In genomic region chr3:148940983-148941382, GRCh38 we compare ENCODE assay signal across 26 cellular contexts. TPM values are rescaled to one million over a fixed set of nuclear protein-coding genes. Genes with fewer than 3 reads are reported as not detected.
DNase-seq lines count a peak whose midpoint lies in the region; ATAC-seq, FAIRE-seq and TF ChIP-seq lines count a peak whose summit lies in the region.
"Had no signal": no experiment of that assay in that cellular context is flagged by ENCODE, and none has a peak within 500 bp of the region (broad histone marks: within the 10 kb centered on the region; RNA-seq: fewer than 3 reads in every experiment).

No MANE protein-coding gene starts in this region.

- H4K20me1 ChIP-seq in K562 (replicated peaks; ENCODE audit: control insufficient read depth, insufficient read depth, low read length) (no peaks in the 10 kb centered on the region), neural progenitor cell (ENCODE audit: low read depth) (no peaks in the 10 kb centered on the region)
- H4K20me1 ChIP-seq: BLaER1 treated with 17β-estradiol and CSF1 and Interleukin-3, amounts not matched to agents 10 nM and 100 nM had no signal

- H3K27me3 Mint-ChIP-seq in neural progenitor cell (ENCODE audit: insufficient read depth, low read depth), result peaks cover 2% of the 10 kb centered on the region

- no peaks in the 10 kb centered on the region for H3K27me3 ChIP-seq in K562 (ENCODE audit: control insufficient read depth in 2 of 2, insufficient read depth in 2 of 2, low read length in 2 of 2)
- no peaks in the 10 kb centered on the region for H3K27me3 ChIP-seq in neural progenitor cell
- no peaks in the 10 kb centered on the region for H3K27me3 ChIP-seq in WERI-Rb-1 (ENCODE audit: insufficient read depth, low read depth, severe bottlenecking)
- H3K27me3 ChIP-seq: BLaER1 treated with 17β-estradiol and CSF1 and Interleukin-3, amounts not matched to agents 10 nM and 100 nM; Peyer's patch had no signal

- 70% methylated on average over 3 of the region's 3 CpGs for WGBS in A549 (ENCODE audit: missing lambda C conversion rate)
- WGBS in K562 (ENCODE audit: insufficient coverage, low coverage, missing lambda C conversion rate), result 0% methylated on average over 3 of the region's 3 CpGs

- CTCF ChIA-PET in A549 (lab: Yijun Ruan, JAX), result interaction anchor here (6.7 to 7.6 kb wide), 2 partner anchors 79 to 561 kb away, joined by 43 to 105 read pairs; no protein-coding TSS in a partner anchor
- CTCF ChIA-PET in HEK293 (lab: Yijun Ruan, JAX), result interaction anchor here (2.9 to 8.0 kb wide), 2 partner anchors 80 to 214 kb away, joined by 9 to 115 read pairs; no protein-coding TSS in a partner anchor
- CTCF ChIA-PET in K562 (lab: Yijun Ruan, JAX; ENCODE audit: low intra/inter-chr PET ratio), result no interaction called here

- H3K36me3 ChIP-seq in HEK293 (ENCODE audit: control insufficient read depth in 2 of 2, insufficient read depth in 1 of 2, low read length in 2 of 2) (no peaks in the 10 kb centered on the region), K562 (ENCODE audit: control insufficient read depth, insufficient read depth, low read length) (no peaks in the 10 kb centered on the region), neural progenitor cell (no peaks in the 10 kb centered on the region), WERI-Rb-1 (no peaks in the 10 kb centered on the region)
- H3K36me3 ChIP-seq: BLaER1 treated with 17β-estradiol and CSF1 and Interleukin-3, amounts not matched to agents 10 nM and 100 nM; Peyer's patch had no signal

- TF ChIP-seq EP300 in A549 (IDR thresholded peaks at IDR 0.05), result no peak
- TF ChIP-seq EP300 in K562 (IDR thresholded peaks at IDR 0.05; ENCODE audit: low read length), result no peak

- no peaks in the 10 kb centered on the region for H3K79me2 ChIP-seq in K562 (ENCODE audit: control insufficient read depth, insufficient read depth, low read length)
- no peaks in the 10 kb centered on the region for H3K79me2 ChIP-seq in neural progenitor cell (ENCODE audit: low read depth)

- H3K9me3 Mint-ChIP-seq in neural progenitor cell, result peaks cover 2% of the 10 kb centered on the region
- H3K9me3 Mint-ChIP-seq: CD4-positive, alpha-beta T cell; IgD-negative memory B cell had no signal

- TF ChIP-seq RAD21 in A549 (conservative IDR thresholded peaks at IDR 0.05 in 1 of 2, IDR thresholded peaks at IDR 0.05 in 1 of 2) (no peak), K562 (CRISPR knock-in tag; conservative IDR thresholded peaks at IDR 0.05 in 1 of 2, IDR thresholded peaks at IDR 0.05 in 1 of 2) (no peak)

- no peaks in the 10 kb centered on the region for H3K9me1 ChIP-seq in K562 (ENCODE audit: control insufficient read depth, insufficient read depth, low read length)

- no peak overlapping the region for H2AFZ ChIP-seq in K562 (ENCODE audit: low read depth, low read length)
- no peak overlapping the region for H2AFZ ChIP-seq in neural progenitor cell (replicated peaks)

- H3K27ac Mint-ChIP-seq in neural progenitor cell, result peak overlapping the region; percentile 52
- H3K27ac Mint-ChIP-seq: CD4-positive, alpha-beta T cell; IgD-negative memory B cell had no signal

- H3K4me1 ChIP-seq in A549, result peaks cover 8% of the 10 kb centered on the region; the same call in 2 of the 3 replicates
- H3K4me1 ChIP-seq in HEK293 (ENCODE audit: control insufficient read depth, insufficient read depth, low read length), result no peaks in the 10 kb centered on the region
- no peaks in the 10 kb centered on the region for H3K4me1 ChIP-seq in K562 (replicated peaks in 1 of 2; ENCODE audit: control insufficient read depth in 2 of 2, insufficient read depth in 2 of 2, low read length in 2 of 2)
- peaks cover 5% of the 10 kb centered on the region for H3K4me1 ChIP-seq in neural progenitor cell
- H3K4me1 ChIP-seq: BLaER1 treated with 17β-estradiol and CSF1 and Interleukin-3, amounts not matched to agents 10 nM and 100 nM; Peyer's patch had no signal

- no peak for TF ChIP-seq POLR2A in A549 (IDR thresholded peaks at IDR 0.05; ENCODE audit: low read length)
- TF ChIP-seq POLR2A in K562 (conservative IDR thresholded peaks at IDR 0.05), result no peak

- H3K4me2 ChIP-seq in A549, result no peak overlapping the region
- no peak overlapping the region for H3K4me2 ChIP-seq in K562 (ENCODE audit: insufficient read depth, low read length)
- H3K4me2 ChIP-seq in neural progenitor cell, result no peak overlapping the region
- H3K4me2 ChIP-seq: BLaER1 treated with 17β-estradiol and CSF1 and Interleukin-3, amounts not matched to agents 10 nM and 100 nM had no signal

- H3F3A ChIP-seq in neural progenitor cell (ENCODE audit: low read depth), result no peaks in the 10 kb centered on the region

- in situ Hi-C loops in K562 (cut with MboI), result loop anchor here (25.0 kb wide), 1 partner anchor 1554 kb away; no protein-coding TSS in a partner anchor

- H3K4me3 Mint-ChIP-seq in neural progenitor cell, result no peak overlapping the region
- H3K4me3 Mint-ChIP-seq: CD4-positive, alpha-beta T cell; IgD-negative memory B cell had no signal

- ATAC-seq in A549 (no peak), K562 (no peak)

- no peak overlapping the region for H3K4me3 ChIP-seq in A549
- H3K4me3 ChIP-seq in HEK293 (ENCODE audit: low read depth, low read length), result no peak overlapping the region
- no peak overlapping the region for H3K4me3 ChIP-seq in K562
- H3K4me3 ChIP-seq in neural progenitor cell, result no peak overlapping the region
- no peak overlapping the region for H3K4me3 ChIP-seq in WERI-Rb-1 (ENCODE audit: low read depth, low read length)
- H3K4me3 ChIP-seq: BLaER1 treated with 17β-estradiol and CSF1 and Interleukin-3, amounts not matched to agents 10 nM and 100 nM; Peyer's patch had no signal

- DNase-seq in A549 (ENCODE audit: low read depth in 1 of 2, low spot score in 1 of 2), result no peak
- DNase-seq in K562 (ENCODE audit: extremely low read depth in 1 of 4, low spot score in 3 of 4), result no peak
- no peak for DNase-seq in neural progenitor cell (ENCODE audit: low spot score)
- DNase-seq in WERI-Rb-1, result no peak
- no peak for DNase-seq in NK-92 treated with Interleukin-12 subunit alpha and Interleukin-12 subunit beta, amount 100 ng/mL, for 24 hours (lab: John Stamatoyannopoulos, UW)
- no peak for DNase-seq in stimulated activated CD4-positive, alpha-beta T cell treated with anti-CD3 and anti-CD28 coated beads, Interleukin-4, amount 100 ng/mL, for 4 hours
- no peak for DNase-seq in SK-N-DZ (ENCODE audit: low spot score)
- DNase-seq: 8988T; CD4-positive, alpha-beta T cell; COR-L47; DMS53; GOT3; HCEC 1CT; Karpas-422; NCI-H1092; NCI-H1417 treated with DMSO at 0.1 percent for 48 hours; NCI-H1694 treated with DMSO at 0.1 percent for 48 hours; NCI-H2081; NCI-H2227 treated with DMSO at 0.1 percent for 48 hours; NCI-H510A; NCI-H69; Peyer's patch; SHP77 treated with DMSO at 0.1 percent for 48 hours had no signal

- intact Hi-C loops in K562 (cut with micrococcal nuclease), result loop anchor here (10.0 kb wide), 2 partner anchors 626 to 1556 kb away; no protein-coding TSS in a partner anchor

- BruUV-seq in K562 (replicated peaks; lab: Mats Ljungman, UMichigan), result no TSS peak

- H3K27ac ChIP-seq in A549, result no peak overlapping the region
- no peak overlapping the region for H3K27ac ChIP-seq in HEK293 (ENCODE audit: extremely low read depth, low read depth, low read length)
- H3K27ac ChIP-seq in K562 (ENCODE audit: extremely low read depth, low read depth, low read length), result no peak overlapping the region
- no peak overlapping the region for H3K27ac ChIP-seq in neural progenitor cell
- H3K27ac ChIP-seq in WERI-Rb-1, result no peak overlapping the region
- H3K27ac ChIP-seq: BLaER1 treated with 17β-estradiol and CSF1 and Interleukin-3, amounts not matched to agents 10 nM and 100 nM; Peyer's patch had no signal

- H3K4me1 Mint-ChIP-seq in neural progenitor cell, result peaks cover 46% of the 10 kb centered on the region
- H3K4me1 Mint-ChIP-seq: IgD-negative memory B cell had no signal

- POLR2A ChIA-PET in A549 (lab: Yijun Ruan, JAX) (no interaction called here), HEK293 (lab: Yijun Ruan, JAX) (no interaction called here), K562 (lab: Yijun Ruan, JAX) (no interaction called here)

- H3K9me3 ChIP-seq in A549 (no peaks in the 10 kb centered on the region), HEK293 (ENCODE audit: control insufficient read depth, insufficient read depth, low read depth, low read length) (no peaks in the 10 kb centered on the region), K562 (replicated peaks; ENCODE audit: control insufficient read depth, insufficient read depth, low read depth, low read length) (no peaks in the 10 kb centered on the region), neural progenitor cell (ENCODE audit: low read depth) (no peaks in the 10 kb centered on the region), WERI-Rb-1 (ENCODE audit: severe bottlenecking) (no peaks in the 10 kb centered on the region)
- H3K9me3 ChIP-seq: BLaER1 treated with 17β-estradiol and CSF1 and Interleukin-3, amounts not matched to agents 10 nM and 100 nM; Peyer's patch had no signal

- FAIRE-seq in A549 (lab: Jason Lieb, UNC), result no peak
- no peak for FAIRE-seq in K562 (lab: Jason Lieb, UNC)

- TF ChIP-seq CTCF in A549 (IDR thresholded peaks at IDR 0.05), result no peak
- no peak for TF ChIP-seq CTCF in HEK293 (tag by site-specific recombination; IDR thresholded peaks at IDR 0.05)
- no peak for TF ChIP-seq CTCF in K562 (IDR thresholded peaks at IDR 0.05 in 2 of 3, conservative IDR thresholded peaks at IDR 0.05 in 1 of 3; ENCODE audit: insufficient read depth in 2 of 3, low read depth in 1 of 3, low read length in 3 of 3)
- TF ChIP-seq CTCF in neural progenitor cell (IDR thresholded peaks at IDR 0.05), result no peak
- no peak for TF ChIP-seq CTCF in WERI-Rb-1 (IDR thresholded peaks at IDR 0.05; ENCODE audit: low read depth, low read length)

- H3K36me3 Mint-ChIP-seq in neural progenitor cell, result no peaks in the 10 kb centered on the region

- H3K9ac ChIP-seq in K562 (ENCODE audit: insufficient read depth in 1 of 2, low read depth in 2 of 2, low read length in 2 of 2) (no peak overlapping the region; a peak in 1 of 4 replicates), neural progenitor cell (no peak overlapping the region)
- H3K9ac ChIP-seq: BLaER1 treated with 17β-estradiol and CSF1 and Interleukin-3, amounts not matched to agents 10 nM and 100 nM had no signal

RNA-seq across cellular contexts. Expression of gene GYG1, which starts 50.4 kb away (rescaled TPM):
- polyA plus RNA-seq in A549 (2011; rRNA removed), result 39.6 and 42.4 TPM in 2 replicates
- 15.6 and 20.2 TPM in 2 replicates for polyA plus RNA-seq in A549 (2012; cell fraction: cytosol; rRNA removed)
- polyA plus RNA-seq in A549 (2012; cell fraction: nucleus; rRNA removed), result 14.1 and 20.9 TPM in 2 replicates
- polyA plus RNA-seq in A549 (2017; fragmentation: RNase III; extraction: RNeasy Plus Mini Kit Qiagen cat#74134 plus additional on column Dnase treatment), result 58.2 to 60.5 TPM (median 59.8 TPM) in 3 replicates
- polyA minus RNA-seq in A549 (2011; rRNA and poly(A)+ RNA removed), result 22.8 and 27.6 TPM in 2 replicates
- 7.8 and 12.5 TPM in 2 replicates for total RNA-seq in K562 (2011; cell fraction: chromatin; rRNA removed; ENCODE audit: low replicate concordance)
- 7.5 and 10.7 TPM in 2 replicates for total RNA-seq in K562 (2011; cell fraction: nucleolus; rRNA removed)
- total RNA-seq in K562 (2011; cell fraction: nucleoplasm; rRNA removed), result 10.3 and 13.1 TPM in 2 replicates
- 15.1 and 15.7 TPM in 2 replicates for total RNA-seq in K562 (2014; rRNA removed)
- 26.1 and 29.5 TPM in 2 replicates for total RNA-seq in K562 (2014; rRNA removed; fragmentation: Illumina TruSeq; extraction: Trizol)
- 19.5 and 20.8 TPM in 2 replicates for total RNA-seq in K562 (2015; rRNA removed; fragmentation: Illumina TruSeq; extraction: Trizol)
- total RNA-seq in K562 (2021), result 24.6 and 26.6 TPM in 2 replicates
- polyA plus RNA-seq in K562 (2011; rRNA removed), result 17.9 and 24.3 TPM in 2 replicates
- polyA plus RNA-seq in K562 (2011; cell fraction: cytosol; rRNA removed), result 13.6 and 13.7 TPM in 2 replicates
- polyA plus RNA-seq in K562 (2011; cell fraction: nucleus; rRNA removed), result 10.6 and 11.9 TPM in 2 replicates
- 26.7 and 33.6 TPM in 2 replicates for polyA plus RNA-seq in K562 (2012)
- polyA plus RNA-seq in K562 (2014; fragmentation: Illumina TruSeq; extraction: Trizol), result 28.6 and 28.7 TPM in 2 replicates
- polyA plus RNA-seq in K562 (2014; fragmentation: Nextera tagmentation; extraction: Ambion mirVana), result 10 to 100 TPM; 27.7 to 38.4 TPM
- polyA plus RNA-seq in K562 (2014; rRNA removed), result 14.5 and 14.6 TPM in 2 replicates
- polyA minus RNA-seq in K562 (2011; rRNA and poly(A)+ RNA removed), result 24.2 and 25.9 TPM in 2 replicates
- polyA minus RNA-seq in K562 (2011; cell fraction: cytosol; rRNA and poly(A)+ RNA removed), result 20.3 and 24.0 TPM in 2 replicates
- 15.1 and 16.0 TPM in 2 replicates for polyA minus RNA-seq in K562 (2011; cell fraction: nucleus; rRNA and poly(A)+ RNA removed)
- total RNA-seq in neural progenitor cell (ENCODE audit: low replicate concordance), result 20.7 and 22.0 TPM in 2 replicates
- polyA plus RNA-seq in SK-N-DZ (2014; cell fraction: cytosol; rRNA removed), result 18.4 and 33.5 TPM in 2 replicates
- polyA plus RNA-seq in SK-N-DZ (2014; cell fraction: nucleus; rRNA removed), result 10.9 and 19.4 TPM in 2 replicates
